ENCODE assay signal across 14 cellular contexts in genomic region chr20:62120365-62120762, GRCh38. TPM values are rescaled to one million over a fixed set of nuclear protein-coding genes. Genes with fewer than 3 reads are reported as not detected.
DNase-seq lines count a peak whose midpoint lies in the region; ATAC-seq and TF ChIP-seq lines count a peak whose summit lies in the region.
"Had no signal": no experiment of that assay in that cellular context is flagged by ENCODE, and none has a peak within 500 bp of the region (broad histone marks: within the 10 kb centered on the region; RNA-seq: fewer than 3 reads in every experiment).

No MANE protein-coding gene starts in this region.

- POLR2A ChIA-PET in CD4-positive, alpha-beta T cell (lab: Charles Lee), result interaction anchor here (0.6 to 6.2 kb wide), 5 partner anchors 13 to 90 kb away, joined by 3 to 149 read pairs (median 13); partner anchors contain the start of genes PSMA7, SS18L1 and TAF4

- ATAC-seq in CD4-positive, alpha-beta T cell (ENCODE audit: poor library complexity), result no peak
- ATAC-seq: esophagus mucosa had no signal

- BruUV-seq in mammary epithelial cell (replicated peaks; lab: Mats Ljungman, UMichigan), result no TSS peak

- TF ChIP-seq CTCF in CD4-positive, alpha-beta T cell (IDR thresholded peaks at IDR 0.05), result no peak
- TF ChIP-seq CTCF in HFFc6 (IDR thresholded peaks at IDR 0.05) (no peak), brain (conservative IDR thresholded peaks at IDR 0.05) (no peak), neural progenitor cell (IDR thresholded peaks at IDR 0.05) (no peak), mammary epithelial cell (conservative IDR thresholded peaks at IDR 0.05 in 1 of 2, IDR thresholded peaks at IDR 0.05 in 1 of 2; ENCODE audit: extremely low read depth in 1 of 2, insufficient read depth in 1 of 2, low read depth in 1 of 2, low read length in 2 of 2) (no peak)

- H3K4me3 ChIP-seq in neural progenitor cell (no peak overlapping the region), mammary epithelial cell (replicated peaks in 1 of 3; ENCODE audit: insufficient read depth in 1 of 3, low read depth in 2 of 3, low read length in 3 of 3) (no peak overlapping the region)

- H3K27ac Mint-ChIP-seq in CD4-positive, alpha-beta T cell, result peak overlapping the region; percentile 94
- H3K27ac Mint-ChIP-seq in HFFc6, result no peak overlapping the region
- H3K27ac Mint-ChIP-seq in brain, result peak overlapping the region in 3 of 5 experiments; percentile 66 to 96 (median 95)
- peak overlapping the region; percentile 13 for H3K27ac Mint-ChIP-seq in neural progenitor cell
- H3K27ac Mint-ChIP-seq: memory B cell had no signal

- H3K9ac ChIP-seq in neural progenitor cell (no peak overlapping the region), mammary epithelial cell (ENCODE audit: insufficient read depth, low read length) (no peak overlapping the region)

- in situ Hi-C loops in mammary epithelial cell (cut with MboI; ENCODE audit: low sequenced_read_pairs in 2 of 2), result loop anchor here in 1 of 2 donors (10.0 kb wide), 1 partner anchor 116 kb away; no protein-coding TSS in a partner anchor

- peaks cover 27% of the 10 kb centered on the region for H4K20me1 ChIP-seq in neural progenitor cell (ENCODE audit: low read depth)
- H4K20me1 ChIP-seq in mammary epithelial cell (ENCODE audit: insufficient read depth, low read length), result no peaks in the 10 kb centered on the region

- H3K79me2 ChIP-seq in neural progenitor cell (ENCODE audit: low read depth) (peaks cover 29% of the 10 kb centered on the region), mammary epithelial cell (ENCODE audit: insufficient read depth, low read length) (peaks cover 24% of the 10 kb centered on the region)

- intact Hi-C loops in CD4-positive, alpha-beta T cell (cut with DNase I, micrococcal nuclease), result loop anchor here (2.0 to 5.0 kb wide), 4 partner anchors 54 to 267 kb away; partner anchors contain the start of genes OSBPL2 (in 1 of the 2) and RPS21 (in 1 of the 2)
- intact Hi-C loops in mammary epithelial cell (cut with micrococcal nuclease), result loop anchor here (5.0 kb wide), 1 partner anchor 108 kb away; no protein-coding TSS in a partner anchor

- peaks cover 25% of the 10 kb centered on the region for H3F3A ChIP-seq in neural progenitor cell (ENCODE audit: low read depth)

- no peak overlapping the region for H2AFZ ChIP-seq in neural progenitor cell (replicated peaks)
- no peak overlapping the region for H2AFZ ChIP-seq in mammary epithelial cell (ENCODE audit: low read depth, low read length)

- dilution Hi-C loops in mammary epithelial cell (cut with HindIII; ENCODE audit: low sequenced_read_pairs), result no loop called here

- peaks cover 33% of the 10 kb centered on the region for H3K4me1 ChIP-seq in neural progenitor cell
- peaks cover 8% of the 10 kb centered on the region for H3K4me1 ChIP-seq in mammary epithelial cell (ENCODE audit: insufficient read depth, low read length)

- no peaks in the 10 kb centered on the region for H3K9me3 ChIP-seq in CD4-positive, alpha-beta T cell (ENCODE audit: control insufficient read depth, low read length)
- H3K9me3 ChIP-seq in neural progenitor cell (ENCODE audit: low read depth) (no peaks in the 10 kb centered on the region), mammary epithelial cell (replicated peaks; ENCODE audit: insufficient read depth, low read length) (peaks cover 3% of the 10 kb centered on the region)

- no peaks in the 10 kb centered on the region for H3K27me3 ChIP-seq in CD4-positive, alpha-beta T cell (ENCODE audit: control insufficient read depth, insufficient read depth, low read length)
- H3K27me3 ChIP-seq in neural progenitor cell (no peaks in the 10 kb centered on the region), mammary epithelial cell (ENCODE audit: insufficient read depth, low read length) (no peaks in the 10 kb centered on the region)

- H3K36me3 ChIP-seq in neural progenitor cell, result no peaks in the 10 kb centered on the region
- H3K36me3 ChIP-seq in mammary epithelial cell (ENCODE audit: insufficient read depth, low read length), result peaks cover 6% of the 10 kb centered on the region

- DNase-seq in CD4-positive, alpha-beta T cell, result no peak
- DNase-seq in HFFc6 (no peak), neural progenitor cell (ENCODE audit: low spot score) (no peak), mammary epithelial cell (no peak), NOMO-1 treated with DMSO at 0.1 percent for 48 hours (lab: John Stamatoyannopoulos, UW; ENCODE audit: unreplicated experiment) (no peak), NCI-H2227 treated with DMSO at 0.1 percent for 48 hours (lab: John Stamatoyannopoulos, UW) (no peak)
- DNase-seq: activated CD4-positive, CD25-positive, alpha-beta regulatory T cell; Karpas-422; NCI-H187 treated with DMSO at 0.1 percent for 48 hours; retina had no signal

- peaks cover 35% of the 10 kb centered on the region for H3K36me3 Mint-ChIP-seq in CD4-positive, alpha-beta T cell (ENCODE audit: low read depth)
- H3K36me3 Mint-ChIP-seq in HFFc6 (ENCODE audit: low read depth), result peaks cover 10% of the 10 kb centered on the region; the same call in 1 of the 2 replicates
- peaks cover 14% of the 10 kb centered on the region for H3K36me3 Mint-ChIP-seq in brain
- peaks cover 10% of the 10 kb centered on the region for H3K36me3 Mint-ChIP-seq in neural progenitor cell

- WGBS in mammary epithelial cell (ENCODE audit: low coverage, missing lambda C conversion rate), result 98% methylated on average over 5 of the region's 5 CpGs

- H3K27me3 Mint-ChIP-seq in CD4-positive, alpha-beta T cell, result no peaks in the 10 kb centered on the region
- peaks cover 23% of the 10 kb centered on the region for H3K27me3 Mint-ChIP-seq in HFFc6 (ENCODE audit: insufficient read depth)
- H3K27me3 Mint-ChIP-seq in brain, result peaks cover 7% of the 10 kb centered on the region
- peaks cover 5% of the 10 kb centered on the region for H3K27me3 Mint-ChIP-seq in neural progenitor cell (ENCODE audit: insufficient read depth, low read depth)

- H3K4me3 Mint-ChIP-seq in CD4-positive, alpha-beta T cell, result peak overlapping the region; percentile 91
- H3K4me3 Mint-ChIP-seq in HFFc6 (peak overlapping the region; percentile 47; the same call in 1 of the 2 replicates), brain (peak overlapping the region; percentile 72 to 93 (median 87)), neural progenitor cell (peak overlapping the region; percentile 93)

- H3K9me3 Mint-ChIP-seq in CD4-positive, alpha-beta T cell, result no peaks in the 10 kb centered on the region
- H3K9me3 Mint-ChIP-seq in HFFc6 (peaks cover 5% of the 10 kb centered on the region; the same call in 1 of the 2 replicates), brain (peaks cover 0 to 6% (median 0%) of the 10 kb centered on the region in 5 experiments), neural progenitor cell (peaks cover 2% of the 10 kb centered on the region)

- CTCF ChIA-PET in CD4-positive, alpha-beta T cell (lab: Charles Lee), result interaction anchor here (1.4 to 1.9 kb wide), 2 partner anchors 15 to 21 kb away, joined by 4 to 5 read pairs; no protein-coding TSS in a partner anchor
- CTCF ChIA-PET in mammary epithelial cell (lab: Charles Lee; ENCODE audit: low non-redundant PET), result no interaction called here

- H3K27ac ChIP-seq in CD4-positive, alpha-beta T cell (ENCODE audit: low read depth, low read length), result no peak overlapping the region
- H3K27ac ChIP-seq in neural progenitor cell (no peak overlapping the region), mammary epithelial cell (ENCODE audit: insufficient read depth, low read depth, low read length) (no peak overlapping the region)
- H3K27ac ChIP-seq: SJSA1 had no signal

- H3K4me2 ChIP-seq in neural progenitor cell, result no peak overlapping the region
- H3K4me2 ChIP-seq in mammary epithelial cell (ENCODE audit: insufficient read depth, low read depth, low read length), result no peak overlapping the region

- peaks cover 57% of the 10 kb centered on the region for H3K4me1 Mint-ChIP-seq in CD4-positive, alpha-beta T cell (ENCODE audit: low read depth)
- H3K4me1 Mint-ChIP-seq in HFFc6 (ENCODE audit: low read depth) (peaks cover 25% of the 10 kb centered on the region), brain (peaks cover 64% of the 10 kb centered on the region), neural progenitor cell (peaks cover 45% of the 10 kb centered on the region)

RNA-seq across cellular contexts. Expression of gene LSM14B, which starts 1.9 kb away (rescaled TPM):
- 10 to 100 TPM; 34.5 to 35.7 TPM for total RNA-seq in CD4-positive, alpha-beta T cell
- total RNA-seq in HFFc6 (2021; fragmentation: NEBNext Ultra II Directional; extraction: Animal tissue kit (Norgen Biotek cat#: 25700)), result 10 to 100 TPM; 40.4 to 42.7 (median 40.9) TPM
- polyA plus RNA-seq in brain (ENCODE audit: insufficient read depth, low read depth, low replicate concordance) (171 TPM), mammary epithelial cell (20.3 TPM)
- total RNA-seq in neural progenitor cell (ENCODE audit: low replicate concordance) (52.6 and 82.1 TPM in 2 replicates), mammary epithelial cell (10 to 100 TPM; 31.5 to 36.3 TPM)
- 20.6 TPM for polyA minus RNA-seq in mammary epithelial cell

RNA-seq across cellular contexts. Expression of gene PSMA7, which starts 22.8 kb away (rescaled TPM):
- total RNA-seq in CD4-positive, alpha-beta T cell, result 100 to 1,000 TPM; 150 to 158 TPM
- 100 to 1,000 TPM; 296 to 357 (median 334) TPM for total RNA-seq in HFFc6 (2021; fragmentation: NEBNext Ultra II Directional; extraction: Animal tissue kit (Norgen Biotek cat#: 25700))
- 404 TPM for polyA plus RNA-seq in brain (ENCODE audit: insufficient read depth, low read depth, low replicate concordance)
- 237 and 310 TPM in 2 replicates for total RNA-seq in neural progenitor cell (ENCODE audit: low replicate concordance)
- 100 to 1,000 TPM; 173 to 303 TPM for total RNA-seq in mammary epithelial cell
- 575 TPM for polyA plus RNA-seq in mammary epithelial cell
- polyA minus RNA-seq in mammary epithelial cell, result 118 TPM

RNA-seq across cellular contexts. Expression of gene SS18L1, which starts 23.2 kb away (rescaled TPM):
- total RNA-seq in CD4-positive, alpha-beta T cell, result 10 to 100 TPM; 12.8 to 13.4 TPM
- total RNA-seq in HFFc6 (2021; fragmentation: NEBNext Ultra II Directional; extraction: Animal tissue kit (Norgen Biotek cat#: 25700)), result 1 to 10 TPM; 5.5 to 7.9 (median 5.9) TPM
- polyA plus RNA-seq in brain (ENCODE audit: insufficient read depth, low read depth, low replicate concordance) (39.8 TPM), mammary epithelial cell (10.4 TPM)
- total RNA-seq in neural progenitor cell (ENCODE audit: low replicate concordance) (25.5 and 26.1 TPM in 2 replicates), mammary epithelial cell (10 to 100 TPM; 16.3 to 20.6 TPM)
- polyA minus RNA-seq in mammary epithelial cell, result 17.7 TPM

RNA-seq across cellular contexts. Expression of gene TAF4, which starts 54.7 kb away (rescaled TPM):
- 10 to 100 TPM; 11.1 to 12.5 TPM for total RNA-seq in CD4-positive, alpha-beta T cell
- total RNA-seq in HFFc6 (2021; fragmentation: NEBNext Ultra II Directional; extraction: Animal tissue kit (Norgen Biotek cat#: 25700)), result 10 to 100 TPM in 3 of 6 experiments, 1 to 10 TPM in 3; 9.4 to 11.7 (median 9.9) TPM
- polyA plus RNA-seq in brain (ENCODE audit: insufficient read depth, low read depth, low replicate concordance), result 15.1 TPM
- total RNA-seq in neural progenitor cell (ENCODE audit: low replicate concordance), result 9.9 and 10.8 TPM in 2 replicates
- total RNA-seq in mammary epithelial cell, result 10 to 100 TPM in 1 of 2 donors, 1 to 10 TPM in 1; 4.5 to 15.0 TPM
- polyA plus RNA-seq in mammary epithelial cell, result 4.4 TPM
- 10.4 TPM for polyA minus RNA-seq in mammary epithelial cell
